In genomic region chr17:42472709-42473521, GRCh38 we compare ENCODE assay signal across 14 cellular contexts. TPM values are rescaled to one million over a fixed set of nuclear protein-coding genes. Genes with fewer than 3 reads are reported as not detected.
DNase-seq lines count a peak whose midpoint lies in the region; ATAC-seq, FAIRE-seq and TF ChIP-seq lines count a peak whose summit lies in the region.
"Had no signal": no experiment of that assay in that cellular context is flagged by ENCODE, and none has a peak within 500 bp of the region (broad histone marks: within the 10 kb centered on the region; RNA-seq: fewer than 3 reads in every experiment).

No MANE protein-coding gene starts in this region.

- no CpG with 5 or more reads among the region's 8 CpGs for WGBS in mesendoderm (ENCODE audit: extremely low coverage, insufficient coverage, low lambda C conversion rate)

- H3K9ac ChIP-seq in mesendoderm (ENCODE audit: low read length) (no peak overlapping the region), neural progenitor cell (no peak overlapping the region)

- no peak for TF ChIP-seq CTCF in Caco-2 (IDR thresholded peaks at IDR 0.05; ENCODE audit: insufficient read depth in 1 of 2, low read depth in 1 of 2, low read length in 1 of 2, severe bottlenecking in 1 of 2, unreplicated experiment in 1 of 2)
- TF ChIP-seq CTCF in neural progenitor cell (IDR thresholded peaks at IDR 0.05): no peak

- no peak overlapping the region for H2BK15ac ChIP-seq in mesendoderm (replicated peaks; ENCODE audit: low read depth)

- H3K4me3 ChIP-seq in Caco-2 (ENCODE audit: low read depth, low read length) (no peak overlapping the region), mesendoderm (ENCODE audit: low read length) (no peak overlapping the region), neural progenitor cell (no peak overlapping the region)

- no peak for ATAC-seq in GM21515 (IDR thresholded peaks at IDR 0.05; ENCODE audit: unreplicated experiment)

- H3K79me2 ChIP-seq in mesendoderm (ENCODE audit: control insufficient read depth, insufficient read depth, low read length) (no peaks in the 10 kb centered on the region), neural progenitor cell (ENCODE audit: low read depth) (no peaks in the 10 kb centered on the region)

- H3K9me3 Mint-ChIP-seq in Caco-2 (ENCODE audit: unreplicated experiment): no peaks in the 10 kb centered on the region
- no peaks in the 10 kb centered on the region for H3K9me3 Mint-ChIP-seq in neural progenitor cell
- H3K9me3 Mint-ChIP-seq: CD4-positive, CD25-positive, alpha-beta regulatory T cell had no signal

- CTCF ChIA-PET in Caco-2 (lab: Charles Lee): no interaction called here

- H3K79me1 ChIP-seq in mesendoderm (ENCODE audit: low read length): no peaks in the 10 kb centered on the region

- no peak overlapping the region for H4K8ac ChIP-seq in mesendoderm (ENCODE audit: low read depth, low read length)

- H3K27me3 ChIP-seq in Caco-2 (replicated peaks; ENCODE audit: control insufficient read depth, insufficient read depth, low read length): no peaks in the 10 kb centered on the region
- H3K27me3 ChIP-seq in mesendoderm (ENCODE audit: insufficient read depth, low read length, poor library complexity): no peaks in the 10 kb centered on the region
- no peaks in the 10 kb centered on the region for H3K27me3 ChIP-seq in neural progenitor cell

- BruUV-seq in Caco-2 (replicated peaks; lab: Mats Ljungman, UMichigan): TSS peak; percentile 5

- no peak overlapping the region for H3K18ac ChIP-seq in mesendoderm (ENCODE audit: low read length)

- H3K4me1 Mint-ChIP-seq in Caco-2 (ENCODE audit: low read depth, unreplicated experiment) (peaks cover 22% of the 10 kb centered on the region), neural progenitor cell (no peaks in the 10 kb centered on the region)

- H3F3A ChIP-seq in neural progenitor cell (ENCODE audit: low read depth): no peaks in the 10 kb centered on the region

- peak overlapping the region; percentile 32 for H3K56ac ChIP-seq in mesendoderm (ENCODE audit: low read length)

- H3K4me3 Mint-ChIP-seq in Caco-2 (ENCODE audit: unreplicated experiment): no peak overlapping the region
- no peak overlapping the region for H3K4me3 Mint-ChIP-seq in neural progenitor cell
- H3K4me3 Mint-ChIP-seq: CD4-positive, CD25-positive, alpha-beta regulatory T cell had no signal

- H3K27me3 Mint-ChIP-seq in Caco-2 (ENCODE audit: insufficient read depth, unreplicated experiment) (no peaks in the 10 kb centered on the region), neural progenitor cell (ENCODE audit: insufficient read depth, low read depth) (peaks cover 2% of the 10 kb centered on the region)
- H3K27me3 Mint-ChIP-seq: progenitor cell of endocrine pancreas had no signal

- H3K36me3 Mint-ChIP-seq in Caco-2 (ENCODE audit: insufficient read depth, unreplicated experiment) (peaks cover 94% of the 10 kb centered on the region), neural progenitor cell (peaks cover 35% of the 10 kb centered on the region)

- no peaks in the 10 kb centered on the region for H3K9me3 ChIP-seq in Caco-2
- no peaks in the 10 kb centered on the region for H3K9me3 ChIP-seq in neural progenitor cell (ENCODE audit: low read depth)

- DNase-seq in Caco-2: no peak
- peak; percentile 65 for DNase-seq in NCI-H460 (ENCODE audit: extremely low read depth, low read depth)
- peak; percentile 7 for DNase-seq in dermis blood vessel endothelial cell
- DNase-seq in mesendoderm: peak; percentile 62
- no peak for DNase-seq in GM19239 (ENCODE audit: insufficient read length, low spot score)
- no peak for DNase-seq in NK-92 treated with Interleukin-12 subunit alpha and Interleukin-12 subunit beta, amount 100 ng/mL, for 24 hours (lab: John Stamatoyannopoulos, UW)
- DNase-seq in neural progenitor cell (ENCODE audit: low spot score): no peak
- DNase-seq: activated CD4-positive, alpha-beta T cell treated with anti-CD3 and anti-CD28 coated beads for 48 hours; activated gamma-delta T cell; CD4-positive, CD25-positive, alpha-beta regulatory T cell; NCI-H69; SW 1271 had no signal

- H4K5ac ChIP-seq in mesendoderm (ENCODE audit: low read length): no peak overlapping the region

- no peak for FAIRE-seq in GM19239 (lab: Jason Lieb, UNC)

- H3K36me3 ChIP-seq in Caco-2 (ENCODE audit: control insufficient read depth, insufficient read depth, low read length) (peaks cover 5% of the 10 kb centered on the region), mesendoderm (ENCODE audit: control insufficient read depth, insufficient read depth, low read length) (peaks cover 5% of the 10 kb centered on the region), neural progenitor cell (no peaks in the 10 kb centered on the region)

- H3K27ac Mint-ChIP-seq in Caco-2 (ENCODE audit: unreplicated experiment) (no peak overlapping the region), neural progenitor cell (no peak overlapping the region)
- H3K27ac Mint-ChIP-seq: CD4-positive, CD25-positive, alpha-beta regulatory T cell; progenitor cell of endocrine pancreas had no signal

- no peak overlapping the region for H2AK5ac ChIP-seq in mesendoderm (ENCODE audit: low read length)

- no peak overlapping the region for H3K23ac ChIP-seq in mesendoderm (ENCODE audit: low read length)

- H3K4ac ChIP-seq in mesendoderm (ENCODE audit: low read depth, low read length): no peak overlapping the region

- H4K20me1 ChIP-seq in neural progenitor cell (ENCODE audit: low read depth): no peaks in the 10 kb centered on the region

- intact Hi-C loops in Caco-2 (cut with micrococcal nuclease; ENCODE audit: unreplicated experiment): no loop called here

- POLR2A ChIA-PET in Caco-2 (lab: Charles Lee): no interaction called here

- H3K27ac ChIP-seq in mesendoderm (ENCODE audit: low read depth, low read length): no peak overlapping the region
- no peak overlapping the region for H3K27ac ChIP-seq in neural progenitor cell

- H2BK5ac ChIP-seq in mesendoderm (ENCODE audit: low read length): no peak overlapping the region

- H3K4me2 ChIP-seq in mesendoderm (ENCODE audit: low read length) (no peak overlapping the region), neural progenitor cell (no peak overlapping the region)

- H3K4me1 ChIP-seq in Caco-2: peaks cover 21% of the 10 kb centered on the region
- H3K4me1 ChIP-seq in mesendoderm (ENCODE audit: control insufficient read depth, low read depth, low read length): no peaks in the 10 kb centered on the region
- H3K4me1 ChIP-seq in neural progenitor cell: no peaks in the 10 kb centered on the region

- H2AFZ ChIP-seq in neural progenitor cell (replicated peaks): no peak overlapping the region

- H2BK120ac ChIP-seq in mesendoderm (ENCODE audit: low read depth, low read length): no peak overlapping the region

RNA-seq across cellular contexts. Expression of gene ATP6V0A1, which starts 14.2 kb away (rescaled TPM):
- total RNA-seq in Caco-2 (2022) (82.8 and 103 TPM in 2 replicates), dermis blood vessel endothelial cell (27.9 and 42.9 TPM in 2 replicates), neural progenitor cell (ENCODE audit: low replicate concordance) (30.9 and 40.4 TPM in 2 replicates)
- total RNA-seq in NCI-H460 (2014; rRNA removed; shearing (Covaris generic)): 19.5 and 25.7 TPM in 2 replicates
- 38.0 and 47.1 TPM in 2 replicates for polyA plus RNA-seq in NCI-H460 (2014; cell fraction: nucleus; rRNA removed)
- 16.1 TPM for polyA plus RNA-seq in mesendoderm (2013, experiment 1 of 2)
- polyA plus RNA-seq in mesendoderm (2013, experiment 2 of 2): 16.7 TPM

RNA-seq across cellular contexts. Expression of gene CAVIN1, which starts 49.9 kb away (rescaled TPM):
- total RNA-seq in Caco-2 (2022): 143 and 173 TPM in 2 replicates
- total RNA-seq in NCI-H460 (2014; rRNA removed; shearing (Covaris generic)): 64.0 and 70.4 TPM in 2 replicates
- 33.0 and 43.0 TPM in 2 replicates for polyA plus RNA-seq in NCI-H460 (2014; cell fraction: nucleus; rRNA removed)
- total RNA-seq in dermis blood vessel endothelial cell: 768 and 840 TPM in 2 replicates
- 18.0 TPM for polyA plus RNA-seq in mesendoderm (2013, experiment 1 of 2)
- polyA plus RNA-seq in mesendoderm (2013, experiment 2 of 2): 19.6 TPM
- total RNA-seq in neural progenitor cell (ENCODE audit: low replicate concordance): 5.5 and 14.0 TPM in 2 replicates

Comparison
In these comparisons a context has a peak if more than half of its experiments do, and no peak if none do; other contexts are left out.
1. DNase-seq: peak in NCI-H460 (single experiment), dermis blood vessel endothelial cell (single experiment) and mesendoderm (single experiment); none in Caco-2 (0 of 2), GM19239 (single experiment), NK-92 treated with Interleukin-12 subunit alpha and Interleukin-12 subunit beta, amount 100 ng/mL, for 24 hours (single experiment) and neural progenitor cell (single experiment).